In the genomic region with DNA sequence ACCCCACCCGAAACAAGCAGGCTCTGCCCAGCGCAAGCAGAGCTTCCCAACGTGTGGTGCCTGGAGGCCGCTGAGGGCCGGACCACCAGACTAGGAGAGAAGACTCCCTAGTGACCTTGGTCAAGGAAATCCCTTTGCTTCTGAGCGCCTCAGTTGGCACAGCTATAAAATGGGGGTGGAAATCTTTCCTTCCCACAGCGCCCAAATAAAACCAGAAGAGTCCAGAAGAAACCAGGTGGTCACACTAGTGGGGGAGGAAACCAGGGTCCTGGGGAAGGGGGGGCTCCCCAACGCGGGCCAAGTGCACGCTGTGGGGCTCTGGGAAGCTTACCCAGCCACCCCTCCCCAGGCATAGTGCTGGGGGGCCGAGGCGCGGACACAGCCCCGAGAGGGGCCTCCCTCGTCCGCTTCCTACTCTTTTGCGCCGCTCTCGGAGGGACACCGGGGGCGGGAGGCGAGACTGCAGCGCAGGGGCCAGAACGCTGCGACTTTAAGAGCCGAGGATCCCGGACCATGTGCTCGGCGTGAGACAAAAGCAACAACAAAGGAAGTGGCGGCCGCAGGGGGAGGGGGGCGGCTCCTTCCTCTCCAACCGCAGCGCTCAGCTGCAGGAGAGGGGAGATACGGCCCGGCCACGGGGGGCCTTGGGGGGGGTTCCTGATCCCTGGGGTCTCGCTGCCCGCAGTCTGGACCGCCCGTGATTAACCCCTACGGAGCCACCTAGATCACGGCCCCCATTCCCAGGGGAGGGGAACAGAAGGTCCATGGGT, we compare ENCODE assay signal across 8 cellular contexts. TPM values are rescaled to one million over a fixed set of nuclear protein-coding genes. Genes with fewer than 3 reads are reported as not detected.
A peak's percentile ranks its signal among the peaks of the same experiment; 100 is the strongest.
DNase-seq lines count a peak whose midpoint lies in the region; ATAC-seq and TF ChIP-seq lines count a peak whose summit lies in the region.

No MANE protein-coding gene starts in this region.

- H3K27me3 Mint-ChIP-seq in activated naive CD8-positive, alpha-beta T cell = no peaks in the 10 kb centered on the region

- peak overlapping the region; percentile 99 for H3K9ac ChIP-seq in SK-N-MC (ENCODE audit: insufficient read length)

- H3K4me3 ChIP-seq in SK-N-MC (peak overlapping the region; percentile 99), thoracic aorta (peak overlapping the region; percentile 81)

- DNase-seq in NCI-H510A treated with DMSO at 0.1 percent for 48 hours (lab: John Stamatoyannopoulos, UW) (peak; percentile 26), NCI-H510A (lab: John Stamatoyannopoulos, UW) (no peak), HuH-7 (ENCODE audit: low spot score) (peak; percentile 73), SK-N-MC (ENCODE audit: low read depth, low spot score) (no peak), head of caudate nucleus (peak; percentile 65 to 92 (median 82)), omental fat pad (ENCODE audit: low spot score) (peak; percentile 39), thoracic aorta (ENCODE audit: low spot score) (peak; percentile 53)

- no peaks in the 10 kb centered on the region for H3K9me3 Mint-ChIP-seq in activated naive CD8-positive, alpha-beta T cell (ENCODE audit: low read depth)

- intact Hi-C loops in head of caudate nucleus (cut with DNase I) = loop anchor here (10.0 kb wide), 1 partner anchor 122 kb away; a partner anchor contains a TSS

- H3K27ac Mint-ChIP-seq in activated naive CD8-positive, alpha-beta T cell = peak overlapping the region; percentile 99

- H3K27me3 ChIP-seq in thoracic aorta (replicated peaks; ENCODE audit: insufficient read depth) = no peaks in the 10 kb centered on the region

- H3K27ac ChIP-seq in SK-N-MC (peak overlapping the region; percentile 94), thoracic aorta (peak overlapping the region; percentile 91 to 95)

- H3K9me3 ChIP-seq in SK-N-MC (ENCODE audit: low read depth, low read length) (no peaks in the 10 kb centered on the region), thoracic aorta (no peaks in the 10 kb centered on the region)

- TF ChIP-seq CTCF in omental fat pad (IDR thresholded peaks at IDR 0.05) (no peak), thoracic aorta (IDR thresholded peaks at IDR 0.05) (no peak)

- H3K36me3 ChIP-seq in SK-N-MC (ENCODE audit: insufficient read depth, low read length) (peaks cover 27% of the 10 kb centered on the region), thoracic aorta (peaks cover 4% of the 10 kb centered on the region)

- peaks cover 64% of the 10 kb centered on the region for H3K4me1 Mint-ChIP-seq in activated naive CD8-positive, alpha-beta T cell (ENCODE audit: low read depth)

- peaks cover 32 to 41% of the 10 kb centered on the region in 2 donors for H3K4me1 ChIP-seq in thoracic aorta (ENCODE audit: control insufficient read depth in 1 of 2, low read depth in 2 of 2)

- no peaks in the 10 kb centered on the region for H3K36me3 Mint-ChIP-seq in activated naive CD8-positive, alpha-beta T cell

- peak overlapping the region; percentile 97 for H3K4me3 Mint-ChIP-seq in activated naive CD8-positive, alpha-beta T cell

- ATAC-seq in omental fat pad (ENCODE audit: low FRiP score) = peak; percentile 9
- no peak for ATAC-seq in thoracic aorta (ENCODE audit: insufficient number of reproducible peaks, low FRiP score, low read depth)

RNA-seq across cellular contexts. Expression of a gene that starts 0.9 kb away (rescaled TPM):
- total RNA-seq in omental fat pad (10 to 100 TPM in 3 of 4 donors, 1 to 10 TPM in 1; 7.4 to 24.4 (median 10.8) TPM), thoracic aorta (10 to 100 TPM; 11.1 to 14.7 TPM)

RNA-seq across cellular contexts. Expression of a gene that starts 12.8 kb away (rescaled TPM):
- total RNA-seq in omental fat pad (not detected), thoracic aorta (not detected)

Comparison
In these comparisons a context has a peak if more than half of its experiments do, and no peak if none do; other contexts are left out.
1. DNase-seq: peak in NCI-H510A treated with DMSO at 0.1 percent for 48 hours (single experiment), HuH-7 (single experiment), head of caudate nucleus (42 of 42), omental fat pad (single experiment) and thoracic aorta (single experiment); none in NCI-H510A (single experiment) and SK-N-MC (single experiment).